Comparison of ENCODE assay signal across 1 cellular context in the genomic region with DNA sequence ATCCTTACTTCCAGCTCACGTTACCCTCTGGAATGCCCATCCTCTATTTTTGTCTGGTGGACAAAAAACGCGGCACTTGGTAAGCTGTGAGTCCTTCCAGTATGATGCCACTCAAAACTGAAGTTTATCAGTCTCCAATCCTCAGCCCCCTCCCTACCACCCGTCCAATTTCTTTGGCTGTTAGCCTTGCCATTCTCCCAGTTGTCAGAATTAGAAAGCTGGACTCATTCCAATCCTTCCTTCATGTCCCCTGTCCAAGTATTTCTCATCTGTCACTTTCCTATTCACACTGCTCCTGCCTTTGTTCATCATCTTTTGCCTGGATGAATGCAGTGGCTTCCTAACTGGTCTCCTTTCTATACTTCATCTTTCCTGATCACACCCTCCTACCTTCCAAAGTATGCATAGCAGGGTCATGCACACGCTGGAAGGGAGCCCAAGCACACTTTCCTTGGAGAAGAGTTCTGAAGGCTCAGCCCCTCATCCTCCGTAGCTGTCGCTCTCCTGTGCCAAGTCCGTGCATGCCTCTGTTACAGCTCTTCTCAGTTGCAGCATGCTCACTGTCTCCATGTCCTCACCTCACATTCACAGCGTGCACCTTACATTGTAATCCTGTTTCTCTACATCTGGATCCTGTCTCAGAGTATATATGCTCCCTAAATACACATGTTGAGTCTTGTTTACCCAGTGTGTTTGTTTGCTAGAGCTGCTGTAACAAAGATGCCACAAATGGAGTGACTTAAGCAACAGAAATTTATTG.
TF ChIP-seq lines count a peak whose summit lies in the region.

No MANE protein-coding gene starts in this region.

TF ChIP-seq in H1, 55 proteins besides CTCF, POLR2A, EP300 and RAD21 (continued from another document):
- TF ChIP-seq, protein P1, sequence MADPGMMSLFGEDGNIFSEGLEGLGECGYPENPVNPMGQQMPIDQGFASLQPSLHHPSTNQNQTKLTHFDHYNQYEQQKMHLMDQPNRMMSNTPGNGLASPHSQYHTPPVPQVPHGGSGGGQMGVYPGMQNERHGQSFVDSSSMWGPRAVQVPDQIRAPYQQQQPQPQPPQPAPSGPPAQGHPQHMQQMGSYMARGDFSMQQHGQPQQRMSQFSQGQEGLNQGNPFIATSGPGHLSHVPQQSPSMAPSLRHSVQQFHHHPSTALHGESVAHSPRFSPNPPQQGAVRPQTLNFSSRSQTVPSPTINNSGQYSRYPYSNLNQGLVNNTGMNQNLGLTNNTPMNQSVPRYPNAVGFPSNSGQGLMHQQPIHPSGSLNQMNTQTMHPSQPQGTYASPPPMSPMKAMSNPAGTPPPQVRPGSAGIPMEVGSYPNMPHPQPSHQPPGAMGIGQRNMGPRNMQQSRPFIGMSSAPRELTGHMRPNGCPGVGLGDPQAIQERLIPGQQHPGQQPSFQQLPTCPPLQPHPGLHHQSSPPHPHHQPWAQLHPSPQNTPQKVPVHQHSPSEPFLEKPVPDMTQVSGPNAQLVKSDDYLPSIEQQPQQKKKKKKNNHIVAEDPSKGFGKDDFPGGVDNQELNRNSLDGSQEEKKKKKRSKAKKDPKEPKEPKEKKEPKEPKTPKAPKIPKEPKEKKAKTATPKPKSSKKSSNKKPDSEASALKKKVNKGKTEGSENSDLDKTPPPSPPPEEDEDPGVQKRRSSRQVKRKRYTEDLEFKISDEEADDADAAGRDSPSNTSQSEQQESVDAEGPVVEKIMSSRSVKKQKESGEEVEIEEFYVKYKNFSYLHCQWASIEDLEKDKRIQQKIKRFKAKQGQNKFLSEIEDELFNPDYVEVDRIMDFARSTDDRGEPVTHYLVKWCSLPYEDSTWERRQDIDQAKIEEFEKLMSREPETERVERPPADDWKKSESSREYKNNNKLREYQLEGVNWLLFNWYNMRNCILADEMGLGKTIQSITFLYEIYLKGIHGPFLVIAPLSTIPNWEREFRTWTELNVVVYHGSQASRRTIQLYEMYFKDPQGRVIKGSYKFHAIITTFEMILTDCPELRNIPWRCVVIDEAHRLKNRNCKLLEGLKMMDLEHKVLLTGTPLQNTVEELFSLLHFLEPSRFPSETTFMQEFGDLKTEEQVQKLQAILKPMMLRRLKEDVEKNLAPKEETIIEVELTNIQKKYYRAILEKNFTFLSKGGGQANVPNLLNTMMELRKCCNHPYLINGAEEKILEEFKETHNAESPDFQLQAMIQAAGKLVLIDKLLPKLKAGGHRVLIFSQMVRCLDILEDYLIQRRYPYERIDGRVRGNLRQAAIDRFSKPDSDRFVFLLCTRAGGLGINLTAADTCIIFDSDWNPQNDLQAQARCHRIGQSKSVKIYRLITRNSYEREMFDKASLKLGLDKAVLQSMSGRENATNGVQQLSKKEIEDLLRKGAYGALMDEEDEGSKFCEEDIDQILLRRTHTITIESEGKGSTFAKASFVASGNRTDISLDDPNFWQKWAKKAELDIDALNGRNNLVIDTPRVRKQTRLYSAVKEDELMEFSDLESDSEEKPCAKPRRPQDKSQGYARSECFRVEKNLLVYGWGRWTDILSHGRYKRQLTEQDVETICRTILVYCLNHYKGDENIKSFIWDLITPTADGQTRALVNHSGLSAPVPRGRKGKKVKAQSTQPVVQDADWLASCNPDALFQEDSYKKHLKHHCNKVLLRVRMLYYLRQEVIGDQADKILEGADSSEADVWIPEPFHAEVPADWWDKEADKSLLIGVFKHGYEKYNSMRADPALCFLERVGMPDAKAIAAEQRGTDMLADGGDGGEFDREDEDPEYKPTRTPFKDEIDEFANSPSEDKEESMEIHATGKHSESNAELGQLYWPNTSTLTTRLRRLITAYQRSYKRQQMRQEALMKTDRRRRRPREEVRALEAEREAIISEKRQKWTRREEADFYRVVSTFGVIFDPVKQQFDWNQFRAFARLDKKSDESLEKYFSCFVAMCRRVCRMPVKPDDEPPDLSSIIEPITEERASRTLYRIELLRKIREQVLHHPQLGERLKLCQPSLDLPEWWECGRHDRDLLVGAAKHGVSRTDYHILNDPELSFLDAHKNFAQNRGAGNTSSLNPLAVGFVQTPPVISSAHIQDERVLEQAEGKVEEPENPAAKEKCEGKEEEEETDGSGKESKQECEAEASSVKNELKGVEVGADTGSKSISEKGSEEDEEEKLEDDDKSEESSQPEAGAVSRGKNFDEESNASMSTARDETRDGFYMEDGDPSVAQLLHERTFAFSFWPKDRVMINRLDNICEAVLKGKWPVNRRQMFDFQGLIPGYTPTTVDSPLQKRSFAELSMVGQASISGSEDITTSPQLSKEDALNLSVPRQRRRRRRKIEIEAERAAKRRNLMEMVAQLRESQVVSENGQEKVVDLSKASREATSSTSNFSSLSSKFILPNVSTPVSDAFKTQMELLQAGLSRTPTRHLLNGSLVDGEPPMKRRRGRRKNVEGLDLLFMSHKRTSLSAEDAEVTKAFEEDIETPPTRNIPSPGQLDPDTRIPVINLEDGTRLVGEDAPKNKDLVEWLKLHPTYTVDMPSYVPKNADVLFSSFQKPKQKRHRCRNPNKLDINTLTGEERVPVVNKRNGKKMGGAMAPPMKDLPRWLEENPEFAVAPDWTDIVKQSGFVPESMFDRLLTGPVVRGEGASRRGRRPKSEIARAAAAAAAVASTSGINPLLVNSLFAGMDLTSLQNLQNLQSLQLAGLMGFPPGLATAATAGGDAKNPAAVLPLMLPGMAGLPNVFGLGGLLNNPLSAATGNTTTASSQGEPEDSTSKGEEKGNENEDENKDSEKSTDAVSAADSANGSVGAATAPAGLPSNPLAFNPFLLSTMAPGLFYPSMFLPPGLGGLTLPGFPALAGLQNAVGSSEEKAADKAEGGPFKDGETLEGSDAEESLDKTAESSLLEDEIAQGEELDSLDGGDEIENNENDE (IDR thresholded peaks at IDR 0.05; ENCODE audit: insufficient replicate concordance, low read length): no peak
- TF ChIP-seq NRF1 (IDR thresholded peaks at IDR 0.05; ENCODE audit: low read depth, low read length): no peak
- no peak for TF ChIP-seq SP1 (IDR thresholded peaks at IDR 0.05; ENCODE audit: low read depth, low read length)
- TF ChIP-seq SIN3A (conservative IDR thresholded peaks at IDR 0.05 in 1 of 2, IDR thresholded peaks at IDR 0.05 in 1 of 2; ENCODE audit: low read depth in 1 of 2, low read length in 2 of 2): no peak
- no peak for TF ChIP-seq ZNF274 (IDR thresholded peaks at IDR 0.05; ENCODE audit: borderline replicate concordance, extremely low read depth, low read length)
- no peak for TF ChIP-seq EZH2 (IDR thresholded peaks at IDR 0.05; ENCODE audit: low read depth, low read length, severe bottlenecking)
- TF ChIP-seq EGR1 (IDR thresholded peaks at IDR 0.05; ENCODE audit: borderline replicate concordance, low read depth, low read length): no peak
- no peak for TF ChIP-seq TCF12 (IDR thresholded peaks at IDR 0.05; ENCODE audit: low read depth, low read length)
- no peak for TF ChIP-seq NANOG (IDR thresholded peaks at IDR 0.05; ENCODE audit: insufficient read depth, low read depth, low read length, poor library complexity, severe bottlenecking)
- no peak for TF ChIP-seq SRF (IDR thresholded peaks at IDR 0.05; ENCODE audit: low read depth, low read length)
- TF ChIP-seq KDM5A (IDR thresholded peaks at IDR 0.05; ENCODE audit: low read length): no peak
- TF ChIP-seq TAF1 (IDR thresholded peaks at IDR 0.05; ENCODE audit: low read depth, low read length): no peak
- TF ChIP-seq MAFK (IDR thresholded peaks at IDR 0.05; ENCODE audit: low read depth, low read length): no peak
- no peak for TF ChIP-seq KDM4A (IDR thresholded peaks at IDR 0.05; ENCODE audit: low read depth, low read length, severe bottlenecking)
- no peak for TF ChIP-seq RNF2 (IDR thresholded peaks at IDR 0.05; ENCODE audit: borderline replicate concordance, low read depth, low read length, missing control alignments, poor library complexity, severe bottlenecking)
- no peak for TF ChIP-seq FOSL1 (IDR thresholded peaks at IDR 0.05; ENCODE audit: insufficient read depth, low read depth, low read length)
- TF ChIP-seq JUND (IDR thresholded peaks at IDR 0.05; ENCODE audit: low read length): no peak
- TF ChIP-seq, protein P2, sequence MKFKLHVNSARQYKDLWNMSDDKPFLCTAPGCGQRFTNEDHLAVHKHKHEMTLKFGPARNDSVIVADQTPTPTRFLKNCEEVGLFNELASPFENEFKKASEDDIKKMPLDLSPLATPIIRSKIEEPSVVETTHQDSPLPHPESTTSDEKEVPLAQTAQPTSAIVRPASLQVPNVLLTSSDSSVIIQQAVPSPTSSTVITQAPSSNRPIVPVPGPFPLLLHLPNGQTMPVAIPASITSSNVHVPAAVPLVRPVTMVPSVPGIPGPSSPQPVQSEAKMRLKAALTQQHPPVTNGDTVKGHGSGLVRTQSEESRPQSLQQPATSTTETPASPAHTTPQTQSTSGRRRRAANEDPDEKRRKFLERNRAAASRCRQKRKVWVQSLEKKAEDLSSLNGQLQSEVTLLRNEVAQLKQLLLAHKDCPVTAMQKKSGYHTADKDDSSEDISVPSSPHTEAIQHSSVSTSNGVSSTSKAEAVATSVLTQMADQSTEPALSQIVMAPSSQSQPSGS (IDR thresholded peaks at IDR 0.05; ENCODE audit: low read length): no peak
TF ChIP-seq in H1: peak in this region for 0.
